In the genomic region with DNA sequence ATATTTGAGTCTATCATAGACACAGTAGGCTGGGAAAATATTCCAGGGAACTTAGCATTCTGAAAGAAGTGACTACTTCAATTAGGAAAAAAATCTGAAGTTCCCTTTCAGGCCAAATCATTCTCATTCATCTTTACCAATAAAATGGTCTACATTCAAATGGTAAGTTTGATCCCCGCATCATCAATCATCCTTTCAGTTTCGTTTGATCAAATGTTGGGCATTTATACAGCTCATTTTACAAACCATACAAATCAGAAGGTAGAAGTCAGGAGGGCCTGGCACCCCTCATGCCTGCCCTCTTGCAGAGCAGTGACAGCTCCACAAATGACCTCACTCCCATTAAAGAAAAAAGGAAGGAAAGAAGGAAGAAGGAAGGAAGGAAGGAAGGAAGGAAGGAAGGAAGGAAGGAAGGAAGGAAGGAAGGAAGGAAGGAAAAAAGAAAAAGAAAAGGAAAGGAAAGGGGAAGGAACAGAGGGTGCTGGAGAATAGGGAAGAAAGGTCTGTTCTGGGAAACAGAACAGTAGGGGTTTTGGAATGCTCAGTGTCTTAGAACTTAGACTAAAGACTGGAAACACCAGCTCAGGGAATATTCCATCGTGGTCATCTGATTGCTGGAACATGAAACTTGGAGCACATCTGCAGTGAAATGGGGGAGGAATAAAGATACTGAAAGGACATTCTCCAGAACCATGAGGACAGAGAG, we compare ENCODE assay signal across 21 cellular contexts.
A peak's percentile ranks its signal among the peaks of the same experiment; 100 is the strongest.
DNase-seq lines count a peak whose midpoint lies in the region; ATAC-seq and TF ChIP-seq lines count a peak whose summit lies in the region.
"Had no signal": no experiment of that assay in that cellular context is flagged by ENCODE, and none has a peak within 500 bp of the region (broad histone marks: within the 10 kb centered on the region; RNA-seq: fewer than 3 reads in every experiment).

No MANE protein-coding gene starts in this region.

- H3K4me1 ChIP-seq in HEK293 (ENCODE audit: control insufficient read depth, insufficient read depth, low read length) = no peaks in the 10 kb centered on the region

- H3K27me3 Mint-ChIP-seq in CD4-positive, alpha-beta T cell = no peaks in the 10 kb centered on the region
- H3K27me3 Mint-ChIP-seq in endothelial cell (ENCODE audit: unreplicated experiment) = peaks cover 10% of the 10 kb centered on the region
- no peaks in the 10 kb centered on the region for H3K27me3 Mint-ChIP-seq in osteocyte (ENCODE audit: unreplicated experiment)

- intact Hi-C loops in CD4-positive, alpha-beta T cell (cut with DNase I, micrococcal nuclease) = no loop called here
- intact Hi-C loops in cardiac septum (cut with DNase I) = no loop called here

- POLR2A ChIA-PET in CD4-positive, alpha-beta T cell (lab: Charles Lee) = no interaction called here
- POLR2A ChIA-PET in HEK293 (lab: Yijun Ruan, JAX) = no interaction called here

- peak overlapping the region; percentile 19 for H3K27ac Mint-ChIP-seq in CD4-positive, alpha-beta T cell
- H3K27ac Mint-ChIP-seq in endothelial cell (ENCODE audit: unreplicated experiment) (no peak overlapping the region), osteocyte (ENCODE audit: unreplicated experiment) (peak overlapping the region; percentile 78)

- no peaks in the 10 kb centered on the region for H3K36me3 ChIP-seq in HEK293 (ENCODE audit: control insufficient read depth in 2 of 2, insufficient read depth in 1 of 2, low read length in 2 of 2)
- H3K36me3 ChIP-seq: BE2C had no signal

- H3K9me3 Mint-ChIP-seq in CD4-positive, alpha-beta T cell = no peaks in the 10 kb centered on the region
- H3K9me3 Mint-ChIP-seq in endothelial cell (ENCODE audit: unreplicated experiment) (no peaks in the 10 kb centered on the region), osteocyte (ENCODE audit: unreplicated experiment) (no peaks in the 10 kb centered on the region)

- no peaks in the 10 kb centered on the region for H3K27me3 ChIP-seq in CD4-positive, alpha-beta T cell (ENCODE audit: control insufficient read depth, insufficient read depth, low read length)
- H3K27me3 ChIP-seq: BE2C had no signal

- no peak overlapping the region for H3K4me3 ChIP-seq in HEK293 (ENCODE audit: low read depth, low read length)
- H3K4me3 ChIP-seq: mucosa of descending colon had no signal

- no peak for TF ChIP-seq CTCF in CD4-positive, alpha-beta T cell (IDR thresholded peaks at IDR 0.05)
- no peak for TF ChIP-seq CTCF in HEK293 (tag by site-specific recombination; IDR thresholded peaks at IDR 0.05)
- TF ChIP-seq CTCF in endothelial cell (IDR thresholded peaks at IDR 0.05; ENCODE audit: unreplicated experiment) = no peak
- TF ChIP-seq CTCF in osteocyte (IDR thresholded peaks at IDR 0.05) = no peak

- CTCF ChIA-PET in CD4-positive, alpha-beta T cell (lab: Charles Lee) = interaction anchor here (0.7 kb wide), 1 partner anchor 317 kb away, joined by 4 read pairs; no protein-coding TSS in a partner anchor
- CTCF ChIA-PET in HEK293 (lab: Yijun Ruan, JAX) = interaction anchor here (0.6 kb wide), 3 partner anchors 10 to 513 kb away, joined by 3 to 5 read pairs (median 3); no protein-coding TSS in a partner anchor

- H3K27ac ChIP-seq in CD4-positive, alpha-beta T cell (ENCODE audit: low read depth, low read length) = no peak overlapping the region
- H3K27ac ChIP-seq in HEK293 (ENCODE audit: extremely low read depth, low read depth, low read length) = no peak overlapping the region

- no peak overlapping the region for H3K4me3 Mint-ChIP-seq in CD4-positive, alpha-beta T cell
- H3K4me3 Mint-ChIP-seq in endothelial cell (ENCODE audit: unreplicated experiment) = peak overlapping the region; percentile 20
- H3K4me3 Mint-ChIP-seq in osteocyte (ENCODE audit: unreplicated experiment) = no peak overlapping the region

- peaks cover 7% of the 10 kb centered on the region for H3K36me3 Mint-ChIP-seq in CD4-positive, alpha-beta T cell (ENCODE audit: low read depth)
- peaks cover 13% of the 10 kb centered on the region for H3K36me3 Mint-ChIP-seq in endothelial cell (ENCODE audit: low read depth, unreplicated experiment)
- H3K36me3 Mint-ChIP-seq in osteocyte (ENCODE audit: unreplicated experiment) = peaks cover 5% of the 10 kb centered on the region

- H3K9me3 ChIP-seq in CD4-positive, alpha-beta T cell (ENCODE audit: control insufficient read depth, low read length) = no peaks in the 10 kb centered on the region
- no peaks in the 10 kb centered on the region for H3K9me3 ChIP-seq in HEK293 (ENCODE audit: control insufficient read depth, insufficient read depth, low read depth, low read length)
- H3K9me3 ChIP-seq: BE2C, mucosa of descending colon had no signal

- no peak for ATAC-seq in CD4-positive, alpha-beta T cell (ENCODE audit: poor library complexity)
- ATAC-seq in GM18520 (IDR thresholded peaks at IDR 0.05; ENCODE audit: unreplicated experiment) (no peak), GM19467 (IDR thresholded peaks at IDR 0.05; ENCODE audit: unreplicated experiment) (no peak)
- ATAC-seq: left cardiac atrium, sciatic nerve had no signal

- peaks cover 56% of the 10 kb centered on the region for H3K4me1 Mint-ChIP-seq in CD4-positive, alpha-beta T cell (ENCODE audit: low read depth)
- peaks cover 81% of the 10 kb centered on the region for H3K4me1 Mint-ChIP-seq in endothelial cell (ENCODE audit: unreplicated experiment)
- peaks cover 51% of the 10 kb centered on the region for H3K4me1 Mint-ChIP-seq in osteocyte (ENCODE audit: unreplicated experiment)

- no peak for DNase-seq in CD4-positive, alpha-beta T cell
- DNase-seq in endothelial cell (ENCODE audit: low spot score) (no peak), osteocyte (ENCODE audit: extremely low spot score, unreplicated experiment) (no peak), cardiac septum (ENCODE audit: low spot score) (no peak)
- no peak for DNase-seq in activated CD8-positive, alpha-beta memory T cell treated with anti-CD3 and anti-CD28 coated beads, Interleukin-2, amount 50 U/mL, for 4 hours
- DNase-seq: activated CD4-positive, CD25-positive, alpha-beta regulatory T cell; activated CD8-positive, alpha-beta memory T cell treated with anti-CD3 and anti-CD28 coated beads, Interleukin-2, amount 50 U/mL, for 48 hours; BE2C; caudate nucleus; GOT3; left cardiac atrium; mucosa of descending colon; NCI-H2029 treated with DMSO at 0.1 percent for 48 hours; NCI-H526; SHP77 treated with DMSO at 0.1 percent for 48 hours; stimulated activated CD4-positive, alpha-beta T cell treated with anti-CD3 and anti-CD28 coated beads, Interleukin-2, amount 100 ng/mL, for 48 hours; stimulated activated CD8-positive, alpha-beta memory T cell treated with anti-CD3 and anti-CD28 coated beads, Interleukin-4, amount 100 ng/mL, for 48 hours had no signal

TF ChIP-seq in HEK293, 187 proteins besides CTCF, POLR2A, EP300 and RAD21:
- TF ChIP-seq ZNF600 (tag by site-specific recombination; IDR thresholded peaks at IDR 0.05) (peak; percentile 52; the same call in 1 of the 2 replicates), ZFP37 (tag by site-specific recombination; IDR thresholded peaks at IDR 0.05) (no peak), ZNF366 (tag by site-specific recombination; conservative IDR thresholded peaks at IDR 0.05) (peak; percentile 97), ZBTB17 (tag by site-specific recombination; IDR thresholded peaks at IDR 0.05) (0 out of 2 replicates have a peak, but pooled peaks have one; percentile 15)
- TF ChIP-seq, protein P1, sequence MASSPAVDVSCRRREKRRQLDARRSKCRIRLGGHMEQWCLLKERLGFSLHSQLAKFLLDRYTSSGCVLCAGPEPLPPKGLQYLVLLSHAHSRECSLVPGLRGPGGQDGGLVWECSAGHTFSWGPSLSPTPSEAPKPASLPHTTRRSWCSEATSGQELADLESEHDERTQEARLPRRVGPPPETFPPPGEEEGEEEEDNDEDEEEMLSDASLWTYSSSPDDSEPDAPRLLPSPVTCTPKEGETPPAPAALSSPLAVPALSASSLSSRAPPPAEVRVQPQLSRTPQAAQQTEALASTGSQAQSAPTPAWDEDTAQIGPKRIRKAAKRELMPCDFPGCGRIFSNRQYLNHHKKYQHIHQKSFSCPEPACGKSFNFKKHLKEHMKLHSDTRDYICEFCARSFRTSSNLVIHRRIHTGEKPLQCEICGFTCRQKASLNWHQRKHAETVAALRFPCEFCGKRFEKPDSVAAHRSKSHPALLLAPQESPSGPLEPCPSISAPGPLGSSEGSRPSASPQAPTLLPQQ (tag by site-specific recombination; IDR thresholded peaks at IDR 0.05) = no peak
